Comparison of ENCODE assay signal across 15 cellular contexts in the genomic region with DNA sequence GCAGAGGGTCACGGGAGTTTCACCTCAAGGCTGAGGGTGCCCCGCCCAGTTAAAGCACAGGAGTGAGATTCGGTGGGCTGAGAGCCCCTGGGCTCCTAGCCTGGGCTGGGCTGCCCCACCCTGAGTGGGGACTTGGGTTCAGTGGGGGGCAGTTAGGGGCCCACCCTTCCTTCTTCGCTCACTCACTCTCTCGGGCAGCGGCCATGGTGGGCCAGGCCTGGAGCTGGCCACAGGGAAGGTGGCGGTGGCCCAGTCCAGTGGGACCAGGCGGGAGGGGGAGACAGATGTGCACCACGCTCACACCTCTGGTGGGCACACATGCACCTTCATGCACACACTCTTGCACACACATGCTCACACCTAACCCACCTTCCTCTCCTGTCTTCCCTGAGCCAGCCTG. TPM values are rescaled to one million over a fixed set of nuclear protein-coding genes. Genes with fewer than 3 reads are reported as not detected.
DNase-seq lines count a peak whose midpoint lies in the region; ATAC-seq and TF ChIP-seq lines count a peak whose summit lies in the region.
"Had no signal": no experiment of that assay in that cellular context is flagged by ENCODE, and none has a peak within 500 bp of the region (broad histone marks: within the 10 kb centered on the region; RNA-seq: fewer than 3 reads in every experiment).

No MANE protein-coding gene starts in this region.

- H3K9me3 Mint-ChIP-seq in stimulated activated memory B cell treated with anti-CD40 and anti-IgM and Interleukin-4, amounts not matched to agents 10 μg/mL and 1 μg/mL and 100 μg/mL, for 72 hours: no peaks in the 10 kb centered on the region
- H3K9me3 Mint-ChIP-seq: CD8-positive, alpha-beta T cell had no signal

- no peak overlapping the region for H2AK9ac ChIP-seq in IMR-90 (replicated peaks; ENCODE audit: low read depth, low read length, poor library complexity)

- in situ Hi-C loops in IMR-90 (cut with MboI; ENCODE audit: low sequenced_read_pairs): no loop called here

- POLR2A ChIA-PET in IMR-90 (lab: Charles Lee; ENCODE audit: unreplicated experiment): no interaction called here

- no peak overlapping the region for H3K27ac Mint-ChIP-seq in stimulated activated memory B cell treated with anti-CD40 and anti-IgM and Interleukin-4, amounts not matched to agents 10 μg/mL and 1 μg/mL and 100 μg/mL, for 72 hours
- H3K27ac Mint-ChIP-seq: CD14-positive monocyte; CD8-positive, alpha-beta T cell had no signal

- dilution Hi-C loops in IMR-90 (cut with HindIII; ENCODE audit: low sequenced_read_pairs, unreplicated experiment): no loop called here

- no peak overlapping the region for H3K14ac ChIP-seq in IMR-90 (replicated peaks; ENCODE audit: low read depth, low read length)
- no peak overlapping the region for H3K14ac ChIP-seq in mesenchymal stem cell (ENCODE audit: low read length in 2 of 2)

- H3K56ac ChIP-seq in IMR-90 (ENCODE audit: extremely low read depth, insufficient read depth, low read length): no peak overlapping the region

- H4K8ac ChIP-seq in IMR-90 (ENCODE audit: low read depth in 2 of 2, low read length in 2 of 2) (no peak overlapping the region), mesenchymal stem cell (ENCODE audit: low read length) (no peak overlapping the region)

- H3K4me1 ChIP-seq in IMR-90 (ENCODE audit: control insufficient read depth, insufficient read depth, low read length) (no peaks in the 10 kb centered on the region), mesenchymal stem cell (ENCODE audit: control insufficient read depth, insufficient read depth, low read depth, low read length) (peaks cover 5% of the 10 kb centered on the region), Peyer's patch (no peaks in the 10 kb centered on the region)

- no peaks in the 10 kb centered on the region for H3K9me1 ChIP-seq in IMR-90 (ENCODE audit: insufficient read depth, low read length)

- no peak overlapping the region for H2BK5ac ChIP-seq in IMR-90 (ENCODE audit: low read depth, low read length, poor library complexity, severe bottlenecking)
- no peak overlapping the region for H2BK5ac ChIP-seq in mesenchymal stem cell (ENCODE audit: low read depth, low read length, poor library complexity, severe bottlenecking)

- ATAC-seq in IMR-90 (ENCODE audit: low read depth) (no peak), GM19395 (IDR thresholded peaks at IDR 0.05; ENCODE audit: unreplicated experiment) (no peak)
- peak; percentile 2 for ATAC-seq in stimulated activated memory B cell treated with anti-CD40 and anti-IgM and Interleukin-4, amounts not matched to agents 10 μg/mL and 1 μg/mL and 100 μg/mL, for 72 hours
- ATAC-seq: CD8-positive, alpha-beta T cell; HCT116 had no signal

- TF ChIP-seq POLR2A in IMR-90 (IDR thresholded peaks at IDR 0.05; ENCODE audit: low read depth, low read length) (no peak), Peyer's patch (IDR thresholded peaks at IDR 0.05) (no peak)

- no TSS peak for BruUV-seq in IMR-90 (replicated peaks; lab: Mats Ljungman, UMichigan)

- H4K5ac ChIP-seq in IMR-90 (ENCODE audit: low read depth, low read length): no peak overlapping the region

- H2AK5ac ChIP-seq in IMR-90 (ENCODE audit: low read depth, low read length) (no peak overlapping the region), mesenchymal stem cell (ENCODE audit: low read length, severe bottlenecking) (no peak overlapping the region)

- H2BK12ac ChIP-seq in mesenchymal stem cell (ENCODE audit: low read length in 2 of 2): no peak overlapping the region

- no peaks in the 10 kb centered on the region for H3K36me3 Mint-ChIP-seq in stimulated activated memory B cell treated with anti-CD40 and anti-IgM and Interleukin-4, amounts not matched to agents 10 μg/mL and 1 μg/mL and 100 μg/mL, for 72 hours
- H3K36me3 Mint-ChIP-seq: CD14-positive monocyte; CD8-positive, alpha-beta T cell had no signal

- H3K27ac ChIP-seq in IMR-90 (ENCODE audit: insufficient read depth, low read length) (no peak overlapping the region), cingulate gyrus (ENCODE audit: low read depth, low read length) (peak overlapping the region; percentile 60), mesenchymal stem cell (ENCODE audit: low read length, poor library complexity, severe bottlenecking) (no peak overlapping the region), Peyer's patch (no peak overlapping the region)
- H3K27ac ChIP-seq: 22Rv1 had no signal

- H3K79me1 ChIP-seq in IMR-90 (ENCODE audit: low read depth in 1 of 2, low read length in 2 of 2) (no peaks in the 10 kb centered on the region), mesenchymal stem cell (replicated peaks; ENCODE audit: low read length, poor library complexity, severe bottlenecking) (no peaks in the 10 kb centered on the region)

- no peak overlapping the region for H3K9ac ChIP-seq in IMR-90 (ENCODE audit: low read depth, low read length)
- H3K9ac ChIP-seq in mesenchymal stem cell (ENCODE audit: low read length): no peak overlapping the region

- CTCF ChIA-PET in IMR-90 (lab: Yijun Ruan, JAX): no interaction called here

- H2BK120ac ChIP-seq in IMR-90 (ENCODE audit: low read depth, low read length): no peak overlapping the region
- H2BK120ac ChIP-seq in mesenchymal stem cell (ENCODE audit: low read depth, low read length): no peak overlapping the region

- H3K36me3 ChIP-seq in IMR-90 (ENCODE audit: control insufficient read depth, insufficient read depth, low read length) (no peaks in the 10 kb centered on the region), mesenchymal stem cell (ENCODE audit: control insufficient read depth in 1 of 2, insufficient read depth in 2 of 2, low read depth in 1 of 2, low read length in 2 of 2) (no peaks in the 10 kb centered on the region), Peyer's patch (no peaks in the 10 kb centered on the region)

- DNase-seq in IMR-90: no peak
- DNase-seq in mesenchymal stem cell: no peak
- DNase-seq in DMS114 treated with DMSO at 0.1 percent for 48 hours (lab: John Stamatoyannopoulos, UW; ENCODE audit: unreplicated experiment): no peak
- no peak for DNase-seq in T-helper 1 cell
- DNase-seq in Peyer's patch: no peak
- DNase-seq: CD8-positive, alpha-beta T cell; COR-L47; DND-41; GF-D8 had no signal

- H3K9me3 ChIP-seq in IMR-90 (ENCODE audit: control insufficient read depth, insufficient read depth, low read length) (no peaks in the 10 kb centered on the region), mesenchymal stem cell (ENCODE audit: control insufficient read depth, low read length) (no peaks in the 10 kb centered on the region), Peyer's patch (no peaks in the 10 kb centered on the region)

- WGBS in IMR-90 (ENCODE audit: extremely low coverage in 2 of 2, insufficient read length in 1 of 2), 2 experiments: 94% methylated on average over 6 of the region's 9 CpGs; no CpG with 5 or more reads in 1 of the 2 experiments
- WGBS in mesenchymal stem cell: 92% methylated on average over 9 of the region's 9 CpGs

- H3K18ac ChIP-seq in IMR-90 (ENCODE audit: low read depth, low read length) (no peak overlapping the region), mesenchymal stem cell (ENCODE audit: low read depth in 1 of 2, low read length in 2 of 2) (no peak overlapping the region)

- no peaks in the 10 kb centered on the region for H3K4me1 Mint-ChIP-seq in stimulated activated memory B cell treated with anti-CD40 and anti-IgM and Interleukin-4, amounts not matched to agents 10 μg/mL and 1 μg/mL and 100 μg/mL, for 72 hours

- H3K27me3 ChIP-seq in IMR-90 (ENCODE audit: control insufficient read depth, insufficient read depth, low read length) (no peaks in the 10 kb centered on the region; the same call in 1 of the 2 replicates), mesenchymal stem cell (ENCODE audit: control insufficient read depth in 1 of 2, insufficient read depth in 1 of 2, low read length in 2 of 2) (peaks cover 23 to 50% of the 10 kb centered on the region in 2 experiments), Peyer's patch (peaks cover 0 to under 1% of the 10 kb centered on the region in 2 donors)

- H3K4ac ChIP-seq in IMR-90 (ENCODE audit: low read depth, low read length): no peak overlapping the region
- H3K4ac ChIP-seq in mesenchymal stem cell (ENCODE audit: low read depth in 1 of 2, low read length in 2 of 2): no peak overlapping the region

- no peak overlapping the region for H3K4me3 Mint-ChIP-seq in stimulated activated memory B cell treated with anti-CD40 and anti-IgM and Interleukin-4, amounts not matched to agents 10 μg/mL and 1 μg/mL and 100 μg/mL, for 72 hours
- H3K4me3 Mint-ChIP-seq: CD14-positive monocyte; CD8-positive, alpha-beta T cell had no signal

- no peak overlapping the region for H3K4me3 ChIP-seq in IMR-90 (ENCODE audit: insufficient read depth, low read depth, low read length)
- no peak overlapping the region for H3K4me3 ChIP-seq in mesenchymal stem cell (ENCODE audit: insufficient read depth in 1 of 2, low read depth in 1 of 2, low read length in 2 of 2)
- H3K4me3 ChIP-seq in Peyer's patch: no peak overlapping the region

- H3K4me2 ChIP-seq in IMR-90 (ENCODE audit: low read depth, low read length) (no peak overlapping the region), mesenchymal stem cell (ENCODE audit: low read length, poor library complexity, severe bottlenecking) (no peak overlapping the region)

- intact Hi-C loops in IMR-90 (cut with micrococcal nuclease): no loop called here

- H4K91ac ChIP-seq in IMR-90 (ENCODE audit: insufficient read depth, low read depth, low read length) (no peak overlapping the region), mesenchymal stem cell (ENCODE audit: low read length) (peak overlapping the region; percentile 3)

- no peak for TF ChIP-seq CTCF in IMR-90 (conservative IDR thresholded peaks at IDR 0.05; ENCODE audit: low read depth, low read length)
- TF ChIP-seq CTCF in Peyer's patch (IDR thresholded peaks at IDR 0.05): no peak

- peaks cover 60% of the 10 kb centered on the region for H3K27me3 Mint-ChIP-seq in stimulated activated memory B cell treated with anti-CD40 and anti-IgM and Interleukin-4, amounts not matched to agents 10 μg/mL and 1 μg/mL and 100 μg/mL, for 72 hours

- peak overlapping the region; percentile 1 for H2AFZ ChIP-seq in IMR-90 (replicated peaks; ENCODE audit: low read length, poor library complexity)
- H2AFZ ChIP-seq in mesenchymal stem cell (ENCODE audit: low read depth, low read length): no peak overlapping the region

- H4K20me1 ChIP-seq in IMR-90 (ENCODE audit: insufficient read depth, low read length): peaks cover 7% of the 10 kb centered on the region; the same call in 1 of the 2 replicates

- H2BK20ac ChIP-seq in IMR-90 (ENCODE audit: low read depth, low read length): no peak overlapping the region

- H2BK15ac ChIP-seq in IMR-90 (ENCODE audit: low read depth, low read length) (no peak overlapping the region), mesenchymal stem cell (ENCODE audit: low read depth, poor library complexity, severe bottlenecking) (no peak overlapping the region)

- H3K23ac ChIP-seq in IMR-90 (ENCODE audit: low read depth, low read length): no peak overlapping the region
- H3K23ac ChIP-seq in mesenchymal stem cell (ENCODE audit: low read length in 2 of 2): no peak overlapping the region

- TF ChIP-seq RAD21 in IMR-90 (IDR thresholded peaks at IDR 0.05; ENCODE audit: low read length): no peak

RNA-seq across cellular contexts. Expression of a gene that starts 6.1 kb away (rescaled TPM):
- under 0.01 TPM in 2 replicates for total RNA-seq in IMR-90 (2012; rRNA removed)
- polyA plus RNA-seq in IMR-90 (2012; rRNA removed): 0.07 TPM in 1 of 2 replicates, not detected in the other
- polyA plus RNA-seq in IMR-90 (2012; cell fraction: cytosol; rRNA removed): 0.08 TPM in 1 of 2 replicates, not detected in the other
- 0.02 and 0.05 TPM in 2 replicates for polyA plus RNA-seq in IMR-90 (2012; cell fraction: nucleus; rRNA removed; ENCODE audit: low replicate concordance)
- 0.11 TPM for polyA plus RNA-seq in mesenchymal stem cell (2013, experiment 1 of 2)
- 0.10 TPM for polyA plus RNA-seq in mesenchymal stem cell (2013, experiment 2 of 2)
- under 1 TPM in 1 of 4 donors, not detected in 3; 0.27 TPM for total RNA-seq in Peyer's patch
- total RNA-seq: CD8-positive, alpha-beta T cell had no signal
- polyA plus RNA-seq: CD14-positive monocyte had no signal

RNA-seq across cellular contexts. Expression of a gene that starts 55.6 kb away (rescaled TPM):
- total RNA-seq in IMR-90 (2012; rRNA removed) (53.6 and 69.0 TPM in 2 replicates), Peyer's patch (100 to 1,000 TPM in 1 of 4 donors, 10 to 100 TPM in 3; 79.2 to 110 (median 95.4) TPM)
- 168 and 184 TPM in 2 replicates for polyA plus RNA-seq in IMR-90 (2012; rRNA removed)
- polyA plus RNA-seq in IMR-90 (2012; cell fraction: cytosol; rRNA removed): 107 and 174 TPM in 2 replicates
- 310 and 475 TPM in 2 replicates for polyA plus RNA-seq in IMR-90 (2012; cell fraction: nucleus; rRNA removed; ENCODE audit: low replicate concordance)
- 63.8 TPM for polyA plus RNA-seq in mesenchymal stem cell (2013, experiment 1 of 2)
- 61.4 TPM for polyA plus RNA-seq in mesenchymal stem cell (2013, experiment 2 of 2)
